12 cellular contexts compared by ENCODE assay signal in genomic region chr19:6232567-6232966, GRCh38. TPM values are rescaled to one million over a fixed set of nuclear protein-coding genes. Genes with fewer than 3 reads are reported as not detected.
DNase-seq lines count a peak whose midpoint lies in the region; ATAC-seq, FAIRE-seq and TF ChIP-seq lines count a peak whose summit lies in the region.
"Had no signal": no experiment of that assay in that cellular context is flagged by ENCODE, and none has a peak within 500 bp of the region (broad histone marks: within the 10 kb centered on the region; RNA-seq: fewer than 3 reads in every experiment).

No MANE protein-coding gene starts in this region.

- no TSS peak for BruUV-seq in Caco-2 (replicated peaks; lab: Mats Ljungman, UMichigan)

- no peak overlapping the region for H3K4me3 ChIP-seq in Caco-2 (ENCODE audit: low read depth, low read length)
- H3K4me3 ChIP-seq: adrenal gland, pancreas had no signal

- H3K36me3 ChIP-seq in Caco-2 (ENCODE audit: control insufficient read depth, insufficient read depth, low read length): no peaks in the 10 kb centered on the region
- H3K36me3 ChIP-seq: pancreas had no signal

- no peak for TF ChIP-seq CTCF in Caco-2 (IDR thresholded peaks at IDR 0.05; ENCODE audit: insufficient read depth in 1 of 2, low read depth in 1 of 2, low read length in 1 of 2, severe bottlenecking in 1 of 2, unreplicated experiment in 1 of 2)

- H3K9me3 Mint-ChIP-seq in Caco-2 (ENCODE audit: unreplicated experiment): no peaks in the 10 kb centered on the region

- no peak overlapping the region for H3K27ac Mint-ChIP-seq in Caco-2 (ENCODE audit: unreplicated experiment)

- no peaks in the 10 kb centered on the region for H3K27me3 ChIP-seq in Caco-2 (replicated peaks; ENCODE audit: control insufficient read depth, insufficient read depth, low read length)
- H3K27me3 ChIP-seq: adrenal gland, pancreas had no signal

- peaks cover 7% of the 10 kb centered on the region for H3K4me1 Mint-ChIP-seq in Caco-2 (ENCODE audit: low read depth, unreplicated experiment)

- intact Hi-C loops in Caco-2 (cut with micrococcal nuclease; ENCODE audit: unreplicated experiment): no loop called here

- peaks cover 40% of the 10 kb centered on the region for H3K36me3 Mint-ChIP-seq in Caco-2 (ENCODE audit: insufficient read depth, unreplicated experiment)

- no peak for FAIRE-seq in HTR-8/SVneo (lab: Jason Lieb, UNC)
- FAIRE-seq: pancreas had no signal

- DNase-seq in HTR-8/SVneo (ENCODE audit: insufficient read length, low spot score) (peak; percentile 41), astrocyte of the hippocampus (ENCODE audit: low read depth, low spot score) (peak; percentile 78), hepatic stellate cell (ENCODE audit: low spot score) (peak; percentile 62), stromal cell of bone marrow (ENCODE audit: low read depth) (peak; percentile 60), DMS114 treated with DMSO at 0.1 percent for 48 hours (lab: John Stamatoyannopoulos, UW; ENCODE audit: unreplicated experiment) (no peak), Caco-2 (no peak)
- no peak for DNase-seq in activated CD4-positive, alpha-beta T cell treated with anti-CD3 and anti-CD28 coated beads, Interleukin-2, amount 50 U/mL, for 1 hour
- DNase-seq: activated CD4-positive, CD25-positive, alpha-beta regulatory T cell treated with anti-CD3 and anti-CD28 coated beads, Interleukin-2, amount 50 U/mL, for 72 hours; NCI-H1417 treated with DMSO at 0.1 percent for 48 hours had no signal

- no peaks in the 10 kb centered on the region for H3K27me3 Mint-ChIP-seq in Caco-2 (ENCODE audit: insufficient read depth, unreplicated experiment)

- no peak overlapping the region for H3K4me3 Mint-ChIP-seq in Caco-2 (ENCODE audit: unreplicated experiment)

- no peaks in the 10 kb centered on the region for H3K9me3 ChIP-seq in Caco-2
- H3K9me3 ChIP-seq: adrenal gland, pancreas had no signal

- H3K4me1 ChIP-seq in Caco-2: no peaks in the 10 kb centered on the region

- CTCF ChIA-PET in Caco-2 (lab: Charles Lee): no interaction called here

- no peak for ATAC-seq in HG03159 (IDR thresholded peaks at IDR 0.05; ENCODE audit: unreplicated experiment)

- POLR2A ChIA-PET in Caco-2 (lab: Charles Lee): no interaction called here

RNA-seq across cellular contexts. Expression of gene MLLT1, which starts 47.2 kb away (rescaled TPM):
- 60.0 and 63.2 TPM in 2 replicates for total RNA-seq in Caco-2 (2022)

Comparison
In these comparisons a context has a peak if more than half of its experiments do, and no peak if none do; other contexts are left out.
1. DNase-seq: peak in HTR-8/SVneo (single experiment), astrocyte of the hippocampus (single experiment), hepatic stellate cell (single experiment) and stromal cell of bone marrow (single experiment); none in DMS114 treated with DMSO at 0.1 percent for 48 hours (single experiment), activated CD4-positive, alpha-beta T cell treated with anti-CD3 and anti-CD28 coated beads, Interleukin-2, amount 50 U/mL, for 1 hour (single experiment) and Caco-2 (0 of 2).